8 cellular contexts compared by ENCODE assay signal in genomic region chrX:154761977-154762528, GRCh38. TPM values are rescaled to one million over a fixed set of nuclear protein-coding genes. Genes with fewer than 3 reads are reported as not detected.
DNase-seq lines count a peak whose midpoint lies in the region; ATAC-seq and TF ChIP-seq lines count a peak whose summit lies in the region.

No MANE protein-coding gene starts in this region.

- peak overlapping the region; percentile 94 for H3K27ac Mint-ChIP-seq in T-helper 1 cell treated with Interleukin-12 subunit alpha and Interleukin-12 subunit beta and Interleukin-4 antibody, amounts not matched to agents 30 μg/mL and 1 μg/mL, for 36 hours

- peaks cover 0 to 9% (median 0%) of the 10 kb centered on the region in 7 donors for H3K27me3 ChIP-seq in heart right ventricle
- H3K27me3 ChIP-seq in skeletal muscle tissue (ENCODE audit: control insufficient read depth in 3 of 3, insufficient read depth in 3 of 3, low read length in 3 of 3), result no peaks in the 10 kb centered on the region

- H3K36me3 ChIP-seq in heart right ventricle, result peaks cover 0 to 26% (median 0%) of the 10 kb centered on the region in 9 donors
- H3K36me3 ChIP-seq in skeletal muscle tissue (ENCODE audit: control insufficient read depth in 3 of 3, insufficient read depth in 3 of 3, low read length in 3 of 3), result peaks cover 12 to 16% (median 15%) of the 10 kb centered on the region in 3 donors

- intact Hi-C loops in heart right ventricle (cut with DNase I) (loop anchor here in 1 of 10 donors (2.0 kb wide), 1 partner anchor 43 kb away; the partner anchor contains the start of gene MPP1), cardiac septum (cut with DNase I) (loop anchor here (5.0 kb wide), 1 partner anchor 40 kb away; no protein-coding TSS in a partner anchor)

- peak overlapping the region in 9 of 10 donors; percentile 64 to 82 (median 75) for H3K4me3 ChIP-seq in heart right ventricle
- H3K4me3 ChIP-seq in fibroblast of villous mesenchyme (ENCODE audit: low read depth, low read length), result peak overlapping the region; percentile 66
- peak overlapping the region; percentile 72 to 87 (median 74) for H3K4me3 ChIP-seq in skeletal muscle tissue (ENCODE audit: low read length in 3 of 3)

- peaks cover 21% of the 10 kb centered on the region for H3K4me1 Mint-ChIP-seq in T-helper 1 cell treated with Interleukin-12 subunit alpha and Interleukin-12 subunit beta and Interleukin-4 antibody, amounts not matched to agents 30 μg/mL and 1 μg/mL, for 36 hours (ENCODE audit: low read depth)

- H3K27ac ChIP-seq in heart right ventricle (peak overlapping the region in 9 of 10 donors; percentile 9 to 81 (median 74)), skeletal muscle tissue (ENCODE audit: low read depth, low read length) (peak overlapping the region; percentile 46)

- 3 to 8% methylated on average over 10 of the region's 10 CpGs for WGBS in heart right ventricle, 2 donors

- DNase-seq in heart right ventricle (no peak), cardiac septum (ENCODE audit: low spot score) (no peak), fibroblast of villous mesenchyme (ENCODE audit: low read depth) (no peak), hippocampal formation (lab: John Stamatoyannopoulos, UW) (no peak), GOT3 (lab: John Stamatoyannopoulos, UW) (no peak)

- no peaks in the 10 kb centered on the region for H3K27me3 Mint-ChIP-seq in T-helper 1 cell treated with Interleukin-12 subunit alpha and Interleukin-12 subunit beta and Interleukin-4 antibody, amounts not matched to agents 30 μg/mL and 1 μg/mL, for 36 hours (ENCODE audit: low read depth)

- H3K4me3 Mint-ChIP-seq in T-helper 1 cell treated with Interleukin-12 subunit alpha and Interleukin-12 subunit beta and Interleukin-4 antibody, amounts not matched to agents 30 μg/mL and 1 μg/mL, for 36 hours, result peak overlapping the region; percentile 87

- TF ChIP-seq CTCF in heart right ventricle (IDR thresholded peaks at IDR 0.05) (no peak), fibroblast of villous mesenchyme (IDR thresholded peaks at IDR 0.05; ENCODE audit: insufficient read depth, low read depth, low read length) (no peak)

- ATAC-seq in heart right ventricle, result peak in 2 of 8 donors; percentile 15 to 34
- no peak for ATAC-seq in HG02588 (IDR thresholded peaks at IDR 0.05; ENCODE audit: unreplicated experiment)

- H3K9me3 ChIP-seq in heart right ventricle (no peaks in the 10 kb centered on the region), skeletal muscle tissue (ENCODE audit: control insufficient read depth in 3 of 3, low read length in 3 of 3) (no peaks in the 10 kb centered on the region)

- no peaks in the 10 kb centered on the region for H3K9me3 Mint-ChIP-seq in T-helper 1 cell treated with Interleukin-12 subunit alpha and Interleukin-12 subunit beta and Interleukin-4 antibody, amounts not matched to agents 30 μg/mL and 1 μg/mL, for 36 hours

- H3K36me3 Mint-ChIP-seq in T-helper 1 cell treated with Interleukin-12 subunit alpha and Interleukin-12 subunit beta and Interleukin-4 antibody, amounts not matched to agents 30 μg/mL and 1 μg/mL, for 36 hours (ENCODE audit: low read depth), result peaks cover 17% of the 10 kb centered on the region

- H3K4me1 ChIP-seq in heart right ventricle (peaks cover 0 to 21% (median 11%) of the 10 kb centered on the region in 9 donors), skeletal muscle tissue (ENCODE audit: control insufficient read depth in 3 of 3, insufficient read depth in 3 of 3, low read length in 3 of 3) (peaks cover 5 to 10% (median 8%) of the 10 kb centered on the region in 3 donors)

- peak overlapping the region; percentile 40 to 77 (median 45) for H3K9ac ChIP-seq in skeletal muscle tissue (ENCODE audit: low read depth in 1 of 3, low read length in 3 of 3)

RNA-seq across cellular contexts. Expression of gene DKC1, which starts 0.6 kb away (rescaled TPM):
- total RNA-seq in heart right ventricle (10 to 100 TPM; 18.8 to 31.9 (median 26.6) TPM), cardiac septum (22.4 TPM), fibroblast of villous mesenchyme (34.8 and 38.9 TPM in 2 replicates), skeletal muscle tissue (18.3 TPM)
- 10 to 100 TPM; 25.0 to 25.5 TPM for polyA plus RNA-seq in heart right ventricle

RNA-seq across cellular contexts. Expression of gene GAB3, which starts 11.2 kb away (rescaled TPM):
- 10 to 100 TPM; 13.6 to 32.1 (median 22.0) TPM for total RNA-seq in heart right ventricle
- polyA plus RNA-seq in heart right ventricle, result 10 to 100 TPM in 1 of 2 donors, 1 to 10 TPM in 1; 5.9 to 25.2 TPM
- total RNA-seq in cardiac septum, result 17.7 TPM
- 0.43 and 0.64 TPM in 2 replicates for total RNA-seq in fibroblast of villous mesenchyme
- total RNA-seq in skeletal muscle tissue, result 5.7 TPM

RNA-seq across cellular contexts. Expression of gene MPP1, which starts 43.2 kb away (rescaled TPM):
- total RNA-seq in heart right ventricle (10 to 100 TPM; 31.8 to 50.6 (median 40.3) TPM), cardiac septum (30.0 TPM), fibroblast of villous mesenchyme (11.7 and 17.1 TPM in 2 replicates), skeletal muscle tissue (45.9 TPM)
- 10 to 100 TPM; 18.4 to 20.8 TPM for polyA plus RNA-seq in heart right ventricle
